8 cellular contexts compared by ENCODE assay signal in the genomic region with DNA sequence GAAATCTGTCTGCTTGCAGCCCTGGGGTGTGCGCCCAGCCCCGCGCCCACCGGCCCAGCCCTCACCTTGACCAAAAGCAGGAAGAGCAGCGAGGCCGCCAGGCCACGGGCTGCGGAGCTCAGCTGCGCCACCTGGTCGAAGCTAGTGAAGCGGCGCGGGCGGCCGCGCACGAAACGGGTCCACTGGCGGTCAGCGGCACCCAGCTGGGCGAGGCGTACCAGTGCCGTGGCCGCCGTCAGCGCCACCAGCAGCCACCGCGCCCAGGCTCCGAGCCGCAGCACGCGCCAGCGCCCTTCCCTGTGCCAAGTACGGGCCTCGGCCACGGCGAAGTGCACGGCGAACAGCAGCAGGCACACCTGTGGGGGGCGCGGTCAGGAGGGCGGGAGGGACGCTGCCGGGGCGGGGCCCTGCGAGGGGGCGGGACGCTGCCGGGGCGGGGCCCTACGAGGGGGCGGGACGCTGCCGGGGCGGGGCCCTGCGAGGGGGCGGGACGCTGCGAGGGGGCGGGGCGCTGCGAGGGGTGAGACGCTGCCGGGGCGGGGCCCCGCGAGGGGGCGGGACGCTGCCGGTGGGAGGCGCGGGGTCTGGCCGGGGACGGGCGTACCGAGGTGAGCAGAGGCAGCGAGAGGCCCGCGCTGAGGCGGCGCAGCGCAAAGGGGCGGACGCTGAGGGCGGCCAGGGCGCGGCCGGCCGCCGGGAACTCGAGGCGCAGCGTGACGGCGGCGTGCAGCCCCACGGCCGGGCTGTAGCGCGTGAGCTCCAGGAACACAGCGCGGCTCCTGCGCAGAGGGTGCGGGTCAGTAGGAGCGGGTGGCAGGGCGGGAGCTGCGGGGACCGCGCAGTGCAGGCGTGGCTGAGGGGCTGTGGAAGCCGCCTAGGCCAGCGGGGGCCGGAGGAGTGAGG. TPM values are rescaled to one million over a fixed set of nuclear protein-coding genes. Genes with fewer than 3 reads are reported as not detected.
A peak's percentile ranks its signal among the peaks of the same experiment; 100 is the strongest.
DNase-seq lines count a peak whose midpoint lies in the region; ATAC-seq and TF ChIP-seq lines count a peak whose summit lies in the region.

No MANE protein-coding gene starts in this region.

- H3K27me3 Mint-ChIP-seq in MCF 10A (ENCODE audit: insufficient read depth, unreplicated experiment) = no peaks in the 10 kb centered on the region

- H3K27me3 ChIP-seq in H7 (ENCODE audit: control insufficient read depth, insufficient read depth, low read length) (no peaks in the 10 kb centered on the region), hepatocyte (no peaks in the 10 kb centered on the region), gastrocnemius medialis (no peaks in the 10 kb centered on the region), mammary epithelial cell (ENCODE audit: insufficient read depth, low read length) (no peaks in the 10 kb centered on the region)

- in situ Hi-C loops in gastrocnemius medialis (cut with MboI; ENCODE audit: low sequenced_read_pairs in 4 of 4) (no loop called here), mammary epithelial cell (cut with MboI; ENCODE audit: low sequenced_read_pairs in 2 of 2) (no loop called here)

- H3K4me3 ChIP-seq in H7 (ENCODE audit: insufficient read depth, low read depth, low read length) = peak overlapping the region; percentile 54
- H3K4me3 ChIP-seq in hepatocyte = no peak overlapping the region
- peak overlapping the region in 3 of 4 donors; percentile 3 to 35 (median 17) for H3K4me3 ChIP-seq in gastrocnemius medialis
- no peak overlapping the region for H3K4me3 ChIP-seq in mammary epithelial cell (replicated peaks in 1 of 3; ENCODE audit: insufficient read depth in 1 of 3, low read depth in 2 of 3, low read length in 3 of 3)

- no TSS peak for BruUV-seq in mammary epithelial cell (replicated peaks; lab: Mats Ljungman, UMichigan)
- BruUV-seq in MCF 10A (replicated peaks; lab: Mats Ljungman, UMichigan) = no TSS peak

- peaks cover 7% of the 10 kb centered on the region for H4K20me1 ChIP-seq in hepatocyte (ENCODE audit: insufficient read depth, poor library complexity, severe bottlenecking)
- peaks cover 5% of the 10 kb centered on the region for H4K20me1 ChIP-seq in mammary epithelial cell (ENCODE audit: insufficient read depth, low read length)

- no peaks in the 10 kb centered on the region for H3K9me2 ChIP-seq in hepatocyte (replicated peaks; ENCODE audit: insufficient read depth)

- no peaks in the 10 kb centered on the region for H3K9me3 Mint-ChIP-seq in MCF 10A (ENCODE audit: unreplicated experiment)

- H3K4me2 ChIP-seq in hepatocyte (peak overlapping the region; percentile 81), mammary epithelial cell (ENCODE audit: insufficient read depth, low read depth, low read length) (no peak overlapping the region)

- peak; percentile 69 to 72 for ATAC-seq in gastrocnemius medialis
- ATAC-seq in HG03342 (IDR thresholded peaks at IDR 0.05; ENCODE audit: unreplicated experiment) = no peak
- ATAC-seq in GM19035 (IDR thresholded peaks at IDR 0.05; ENCODE audit: unreplicated experiment) = no peak

- H3K27ac Mint-ChIP-seq in MCF 10A (ENCODE audit: low read depth, unreplicated experiment) = no peak overlapping the region

- H3K36me3 ChIP-seq in H7 (replicated peaks; ENCODE audit: control insufficient read depth, insufficient read depth, low read length) (peaks cover 1% of the 10 kb centered on the region), hepatocyte (replicated peaks; ENCODE audit: insufficient read depth, low read depth) (no peaks in the 10 kb centered on the region), gastrocnemius medialis (peaks cover 0 to 85% of the 10 kb centered on the region in 2 donors), mammary epithelial cell (ENCODE audit: insufficient read depth, low read length) (peaks cover 5% of the 10 kb centered on the region)

- H3K9me3 ChIP-seq in hepatocyte (ENCODE audit: low read depth) (no peaks in the 10 kb centered on the region), gastrocnemius medialis (no peaks in the 10 kb centered on the region), mammary epithelial cell (replicated peaks; ENCODE audit: insufficient read depth, low read length) (no peaks in the 10 kb centered on the region)

- peak overlapping the region; percentile 66 for H3K27ac ChIP-seq in hepatocyte
- peak overlapping the region; percentile 75 to 96 (median 84) for H3K27ac ChIP-seq in gastrocnemius medialis
- H3K27ac ChIP-seq in mammary epithelial cell (ENCODE audit: insufficient read depth, low read depth, low read length) = no peak overlapping the region

- H3K4me1 Mint-ChIP-seq in MCF 10A (ENCODE audit: insufficient read depth, unreplicated experiment) = peaks cover 4% of the 10 kb centered on the region

- TF ChIP-seq POLR2A in gastrocnemius medialis (IDR thresholded peaks at IDR 0.05) = no peak

- DNase-seq in H7 = peak; percentile 100
- DNase-seq in amniotic epithelial cell (ENCODE audit: low read depth) = peak; percentile 82
- DNase-seq in hepatocyte (ENCODE audit: low spot score) = peak; percentile 95
- peak; percentile 66 to 86 for DNase-seq in gastrocnemius medialis
- no peak for DNase-seq in mammary epithelial cell
- DNase-seq in MCF 10A (ENCODE audit: unreplicated experiment) = no peak

- POLR2A ChIA-PET in MCF 10A (lab: Yijun Ruan, JAX) = interaction anchor here (1.2 kb wide), 1 partner anchor 19 kb away, joined by 3 read pairs; no protein-coding TSS in a partner anchor

- peaks cover 49% of the 10 kb centered on the region for H3K36me3 Mint-ChIP-seq in MCF 10A (ENCODE audit: insufficient read depth, unreplicated experiment)

- 20% methylated on average over 46 of the region's 113 CpGs for WGBS in hepatocyte (ENCODE audit: low lambda C conversion rate, missing lambda C conversion rate)
- 90% methylated on average over 14 of the region's 113 CpGs for WGBS in mammary epithelial cell (ENCODE audit: low coverage, missing lambda C conversion rate)

- no peak overlapping the region for H2AFZ ChIP-seq in hepatocyte
- H2AFZ ChIP-seq in mammary epithelial cell (ENCODE audit: low read depth, low read length) = no peak overlapping the region

- CTCF ChIA-PET in mammary epithelial cell (lab: Charles Lee; ENCODE audit: low non-redundant PET) = no interaction called here
- CTCF ChIA-PET in MCF 10A (lab: Yijun Ruan, JAX) = no interaction called here

- H3K4me1 ChIP-seq in hepatocyte (ENCODE audit: insufficient read depth) = peaks cover 9% of the 10 kb centered on the region
- peaks cover 0 to 10% of the 10 kb centered on the region in 2 donors for H3K4me1 ChIP-seq in gastrocnemius medialis
- peaks cover 11% of the 10 kb centered on the region for H3K4me1 ChIP-seq in mammary epithelial cell (ENCODE audit: insufficient read depth, low read length)

- H3K4me3 Mint-ChIP-seq in MCF 10A (ENCODE audit: unreplicated experiment) = no peak overlapping the region

- intact Hi-C loops in gastrocnemius medialis (cut with DNase I; ENCODE audit: low total_unique reads) (no loop called here), mammary epithelial cell (cut with micrococcal nuclease) (no loop called here), MCF 10A (cut with micrococcal nuclease) (no loop called here)

- TF ChIP-seq CTCF in hepatocyte (IDR thresholded peaks at IDR 0.05; ENCODE audit: poor library complexity) (peak; percentile 41), gastrocnemius medialis (IDR thresholded peaks at IDR 0.05 in 4 of 5, conservative IDR thresholded peaks at IDR 0.05 in 1 of 5) (peak in 3 of 5 experiments; percentile 22 to 28 (median 24)), mammary epithelial cell (conservative IDR thresholded peaks at IDR 0.05 in 1 of 2, IDR thresholded peaks at IDR 0.05 in 1 of 2; ENCODE audit: extremely low read depth in 1 of 2, insufficient read depth in 1 of 2, low read depth in 1 of 2, low read length in 2 of 2) (no peak), MCF 10A (IDR thresholded peaks at IDR 0.05; ENCODE audit: unreplicated experiment) (no peak)

- no peak overlapping the region for H3K9ac ChIP-seq in mammary epithelial cell (ENCODE audit: insufficient read depth, low read length)

- no peaks in the 10 kb centered on the region for H3K79me2 ChIP-seq in hepatocyte
- no peaks in the 10 kb centered on the region for H3K79me2 ChIP-seq in mammary epithelial cell (ENCODE audit: insufficient read depth, low read length)

- dilution Hi-C loops in mammary epithelial cell (cut with HindIII; ENCODE audit: low sequenced_read_pairs) = no loop called here

RNA-seq across cellular contexts. Expression of a gene that starts 43.3 kb away (rescaled TPM):
- total RNA-seq in H7 (2014; rRNA removed; shearing (Covaris generic)) = 37.6 and 42.6 TPM in 2 replicates
- total RNA-seq in hepatocyte (39.5 and 41.8 TPM in 2 replicates), gastrocnemius medialis (10 to 100 TPM; 44.5 to 62.7 (median 53.8) TPM), mammary epithelial cell (10 to 100 TPM; 56.2 to 92.0 TPM), MCF 10A (2022) (99.8 and 136 TPM in 2 replicates)
- polyA plus RNA-seq in hepatocyte (78.7 and 113 TPM in 2 replicates), mammary epithelial cell (33.9 TPM)
- polyA minus RNA-seq in mammary epithelial cell = 155 TPM

RNA-seq across cellular contexts. Expression of a gene that starts 43.4 kb away (rescaled TPM):
- 104 and 108 TPM in 2 replicates for total RNA-seq in H7 (2014; rRNA removed; shearing (Covaris generic))
- 19.6 and 20.2 TPM in 2 replicates for total RNA-seq in hepatocyte
- 23.4 and 28.5 TPM in 2 replicates for polyA plus RNA-seq in hepatocyte
- 10 to 100 TPM in 1 of 4 donors, 1 to 10 TPM in 3; 3.5 to 13.6 (median 6.4) TPM for total RNA-seq in gastrocnemius medialis
- total RNA-seq in mammary epithelial cell = 10 to 100 TPM; 11.3 to 23.2 TPM
- 21.3 TPM for polyA plus RNA-seq in mammary epithelial cell
- polyA minus RNA-seq in mammary epithelial cell = 13.9 TPM
- total RNA-seq in MCF 10A (2022) = 16.4 and 17.7 TPM in 2 replicates

RNA-seq across cellular contexts. Expression of a gene that starts 44.6 kb away (rescaled TPM):
- total RNA-seq in H7 (2014; rRNA removed; shearing (Covaris generic)) = 45.6 and 64.4 TPM in 2 replicates
- total RNA-seq in hepatocyte = 40.2 and 60.6 TPM in 2 replicates
- 35.9 and 49.3 TPM in 2 replicates for polyA plus RNA-seq in hepatocyte
- 100 to 1,000 TPM; 168 to 376 (median 339) TPM for total RNA-seq in gastrocnemius medialis
- total RNA-seq in mammary epithelial cell = 100 to 1,000 TPM; 119 to 133 TPM
- 28.4 TPM for polyA plus RNA-seq in mammary epithelial cell
- polyA minus RNA-seq in mammary epithelial cell = 17.7 TPM
- 159 and 187 TPM in 2 replicates for total RNA-seq in MCF 10A (2022)

RNA-seq across cellular contexts. Expression of a gene that starts 57.4 kb away (rescaled TPM):
- total RNA-seq in H7 (2014; rRNA removed; shearing (Covaris generic)) = 9.2 and 10.7 TPM in 2 replicates
- total RNA-seq in hepatocyte (4.1 and 8.3 TPM in 2 replicates), gastrocnemius medialis (1 to 10 TPM in 2 of 4 donors, not detected in 2; 1.3 to 4.2 TPM), mammary epithelial cell (1 to 10 TPM in 1 of 2 donors, under 1 TPM in 1; 0.33 to 1.0 TPM), MCF 10A (2022) (0.81 and 1.0 TPM in 2 replicates)
- polyA plus RNA-seq in hepatocyte (11.3 and 15.0 TPM in 2 replicates), mammary epithelial cell (0.80 TPM)
- polyA minus RNA-seq in mammary epithelial cell = 0.21 TPM

Comparison
In these comparisons a context has a peak if more than half of its experiments do, and no peak if none do; other contexts are left out.
1. DNase-seq: peak in H7 (single experiment), amniotic epithelial cell (single experiment), hepatocyte (single experiment) and gastrocnemius medialis (2 of 2); none in mammary epithelial cell (single experiment) and MCF 10A (single experiment).
2. H3K4me3 ChIP-seq: peak in H7 (single experiment) and gastrocnemius medialis (3 of 4); none in hepatocyte (single experiment) and mammary epithelial cell (0 of 3).
3. CTCF ChIP-seq: peak in hepatocyte (single experiment) and gastrocnemius medialis (3 of 5); none in mammary epithelial cell (0 of 2) and MCF 10A (single experiment).
4. ATAC-seq: peak in gastrocnemius medialis (2 of 2); none in HG03342 (single experiment) and GM19035 (single experiment).